17 cellular contexts compared by ENCODE assay signal in genomic region chr2:32485399-32485798, GRCh38.
A peak's percentile ranks its signal among the peaks of the same experiment; 100 is the strongest.
DNase-seq lines count a peak whose midpoint lies in the region; ATAC-seq and TF ChIP-seq lines count a peak whose summit lies in the region.
"Had no signal": no experiment of that assay in that cellular context is flagged by ENCODE, and none has a peak within 500 bp of the region (broad histone marks: within the 10 kb centered on the region; RNA-seq: fewer than 3 reads in every experiment).

No MANE protein-coding gene starts in this region.

- CTCF ChIA-PET in SK-N-SH (lab: Yijun Ruan, JAX) (interaction anchor here (1.1 to 1.2 kb wide), 2 partner anchors 14 to 56 kb away, joined by 3 read pairs; no protein-coding TSS in a partner anchor), Calu3 (lab: Charles Lee) (no interaction called here)

- H3K79me2 ChIP-seq in SK-N-SH (ENCODE audit: insufficient read depth) = peaks cover 30% of the 10 kb centered on the region
- H3K79me2 ChIP-seq in fibroblast of lung (ENCODE audit: control insufficient read depth, insufficient read depth, low read length) = peaks cover 1% of the 10 kb centered on the region

- no peak overlapping the region for H3K4me3 Mint-ChIP-seq in Calu3 (ENCODE audit: low read depth, unreplicated experiment)
- H3K4me3 Mint-ChIP-seq: activated CD4-positive, alpha-beta memory T cell treated with anti-CD3 and anti-CD28 coated beads for 36 hours had no signal

- 77% methylated on average over 3 of the region's 3 CpGs for WGBS in SK-N-SH (ENCODE audit: low lambda C conversion rate)

- H3K36me3 ChIP-seq in SK-N-SH (replicated peaks in 1 of 2; ENCODE audit: control insufficient read depth in 1 of 2, insufficient read depth in 2 of 2, low read length in 1 of 2) (peaks cover 69 to 78% of the 10 kb centered on the region in 2 experiments), fibroblast of lung (ENCODE audit: control insufficient read depth, insufficient read depth, low read length) (no peaks in the 10 kb centered on the region)

- H3K9me3 ChIP-seq in SK-N-SH (no peaks in the 10 kb centered on the region), fibroblast of lung (ENCODE audit: control insufficient read depth, insufficient read depth, low read depth, low read length) (no peaks in the 10 kb centered on the region)
- H3K9me3 ChIP-seq: esophagus muscularis mucosa, psoas muscle had no signal

- POLR2A ChIA-PET in SK-N-SH (lab: Yijun Ruan, JAX) = no interaction called here

- no peaks in the 10 kb centered on the region for H3K9me3 Mint-ChIP-seq in Calu3 (ENCODE audit: low read depth, unreplicated experiment)
- H3K9me3 Mint-ChIP-seq: activated CD4-positive, alpha-beta memory T cell treated with anti-CD3 and anti-CD28 coated beads for 36 hours had no signal

- no peak for TF ChIP-seq RAD21 in SK-N-SH (IDR thresholded peaks at IDR 0.05; ENCODE audit: low read length)

- peak overlapping the region; percentile 21; the same call in 1 of the 2 replicates for H3K9ac ChIP-seq in SK-N-SH
- H3K9ac ChIP-seq in fibroblast of lung (ENCODE audit: insufficient read depth, low read length) = no peak overlapping the region

- peaks cover 46% of the 10 kb centered on the region for H3F3A ChIP-seq in SK-N-SH (replicated peaks; ENCODE audit: insufficient read depth)

- no peak overlapping the region for H3K27ac Mint-ChIP-seq in Calu3 (ENCODE audit: unreplicated experiment)
- H3K27ac Mint-ChIP-seq: activated CD4-positive, alpha-beta memory T cell treated with anti-CD3 and anti-CD28 coated beads for 36 hours had no signal

- ATAC-seq in Right ventricle myocardium inferior = no peak
- no peak for ATAC-seq in HG03039 (IDR thresholded peaks at IDR 0.05; ENCODE audit: unreplicated experiment)

- H3K4me3 ChIP-seq in SK-N-SH (ENCODE audit: low read depth in 2 of 2, low read length in 1 of 2) = no peak overlapping the region
- no peak overlapping the region for H3K4me3 ChIP-seq in fibroblast of lung (replicated peaks in 1 of 4; ENCODE audit: control extremely low read depth in 1 of 4, insufficient read depth in 1 of 4, low read depth in 3 of 4, low read length in 4 of 4)
- no peak overlapping the region for H3K4me3 ChIP-seq in skeletal muscle cell (ENCODE audit: low read depth, low read length)
- H3K4me3 ChIP-seq: esophagus muscularis mucosa, psoas muscle had no signal

- H2AFZ ChIP-seq in SK-N-SH (ENCODE audit: low read depth) = no peak overlapping the region
- no peak overlapping the region for H2AFZ ChIP-seq in fibroblast of lung (ENCODE audit: low read length)

- H3K27me3 ChIP-seq in SK-N-SH (ENCODE audit: insufficient read depth) = no peaks in the 10 kb centered on the region
- H3K27me3 ChIP-seq in fibroblast of lung (ENCODE audit: control insufficient read depth, insufficient read depth, low read length) = no peaks in the 10 kb centered on the region
- H3K27me3 ChIP-seq: esophagus muscularis mucosa had no signal

- intact Hi-C loops in Right ventricle myocardium inferior (cut with DNase I) (no loop called here), Calu3 (cut with micrococcal nuclease; ENCODE audit: unreplicated experiment) (no loop called here)

- DNase-seq in EL (peak; percentile 9), SK-N-SH (no peak), fibroblast of lung (ENCODE audit: low read depth in 2 of 2) (peak; percentile 14 to 20), skeletal muscle cell (ENCODE audit: low read depth) (peak; percentile 45), Right ventricle myocardium inferior (ENCODE audit: missing footprints) (no peak), Calu3 (no peak)
- DNase-seq: activated CD4-positive, alpha-beta memory T cell treated with anti-CD3 and anti-CD28 coated beads for 36 hours; COR-L47; GOT3; Karpas-422; midbrain; NCI-H1694 treated with DMSO at 0.1 percent for 48 hours; psoas muscle; stimulated activated naive CD4-positive, alpha-beta T cell had no signal

- H3K4me2 ChIP-seq in SK-N-SH (peak overlapping the region; percentile 8; the same call in 1 of the 2 replicates), fibroblast of lung (ENCODE audit: extremely low read depth, insufficient read depth, low read length) (no peak overlapping the region)

- TF ChIP-seq EP300 in SK-N-SH (IDR thresholded peaks at IDR 0.05; ENCODE audit: borderline replicate concordance in 1 of 2, low read depth in 1 of 2, low read length in 1 of 2) = no peak

- 0 out of 2 replicates have a peak, but pooled peaks cover 4% of the 10 kb centered on the region for H4K20me1 ChIP-seq in SK-N-SH (ENCODE audit: insufficient read depth)
- no peaks in the 10 kb centered on the region for H4K20me1 ChIP-seq in fibroblast of lung (ENCODE audit: control insufficient read depth, extremely low read depth, insufficient read depth, low read length)

- H3K9me2 ChIP-seq in SK-N-SH = no peaks in the 10 kb centered on the region

- H3K4me1 ChIP-seq in SK-N-SH (ENCODE audit: control insufficient read depth in 1 of 2, insufficient read depth in 2 of 2, low read depth in 1 of 2, low read length in 1 of 2) (peaks cover 5 to 7% of the 10 kb centered on the region in 2 experiments), fibroblast of lung (ENCODE audit: control insufficient read depth, extremely low read depth, insufficient read depth, low read length) (peaks cover 9% of the 10 kb centered on the region)
- H3K4me1 ChIP-seq: psoas muscle had no signal

- no peaks in the 10 kb centered on the region for H3K27me3 Mint-ChIP-seq in Calu3 (ENCODE audit: unreplicated experiment)
- H3K27me3 Mint-ChIP-seq: activated CD4-positive, alpha-beta memory T cell treated with anti-CD3 and anti-CD28 coated beads for 36 hours had no signal

- peaks cover 13% of the 10 kb centered on the region for H3K36me3 Mint-ChIP-seq in Calu3 (ENCODE audit: insufficient read depth, unreplicated experiment)

- BruUV-seq in Calu3 (replicated peaks; lab: Mats Ljungman, UMichigan) = no TSS peak

- H3K27ac ChIP-seq in SK-N-SH (ENCODE audit: low read depth in 2 of 2, low read length in 1 of 2) (peak overlapping the region; percentile 47 to 93), fibroblast of lung (ENCODE audit: insufficient read depth, low read length) (peak overlapping the region; percentile 68)
- H3K27ac ChIP-seq: esophagus muscularis mucosa, psoas muscle, RWPE1 had no signal

- TF ChIP-seq CTCF in SK-N-SH (IDR thresholded peaks at IDR 0.05) (no peak), fibroblast of lung (conservative IDR thresholded peaks at IDR 0.05 in 1 of 2, IDR thresholded peaks at IDR 0.05 in 1 of 2; ENCODE audit: low read depth in 1 of 2, low read length in 2 of 2) (no peak), Calu3 (IDR thresholded peaks at IDR 0.05; ENCODE audit: unreplicated experiment) (no peak)

- H3K4me1 Mint-ChIP-seq in Calu3 (ENCODE audit: low read depth, unreplicated experiment) = no peaks in the 10 kb centered on the region

TF ChIP-seq in SK-N-SH, 30 proteins besides CTCF, POLR2A, EP300 and RAD21:
- TF ChIP-seq RXRA (IDR thresholded peaks at IDR 0.05; ENCODE audit: borderline replicate concordance, low read depth) (no peak), TAF1 (IDR thresholded peaks at IDR 0.05; ENCODE audit: borderline replicate concordance, low read depth, low read length) (no peak), TEAD4 (IDR thresholded peaks at IDR 0.05; ENCODE audit: borderline replicate concordance, insufficient read depth) (no peak), TCF12 (IDR thresholded peaks at IDR 0.05) (no peak), PBX3 (IDR thresholded peaks at IDR 0.05) (no peak), GATA2 (CRISPR knock-in tag; IDR thresholded peaks at IDR 0.05) (no peak), YY1 (IDR thresholded peaks at IDR 0.05; ENCODE audit: low read depth) (no peak), USF1 (IDR thresholded peaks at IDR 0.05; ENCODE audit: borderline replicate concordance, low read depth) (no peak), GABPA (IDR thresholded peaks at IDR 0.05; ENCODE audit: low read depth) (no peak)

Comparison
In these comparisons a context has a peak if more than half of its experiments do, and no peak if none do; other contexts are left out.
1. DNase-seq: peak in EL (single experiment), fibroblast of lung (2 of 2) and skeletal muscle cell (single experiment); none in SK-N-SH (single experiment), Right ventricle myocardium inferior (single experiment) and Calu3 (single experiment).